Comparison of ENCODE assay signal across 6 cellular contexts in the genomic region with DNA sequence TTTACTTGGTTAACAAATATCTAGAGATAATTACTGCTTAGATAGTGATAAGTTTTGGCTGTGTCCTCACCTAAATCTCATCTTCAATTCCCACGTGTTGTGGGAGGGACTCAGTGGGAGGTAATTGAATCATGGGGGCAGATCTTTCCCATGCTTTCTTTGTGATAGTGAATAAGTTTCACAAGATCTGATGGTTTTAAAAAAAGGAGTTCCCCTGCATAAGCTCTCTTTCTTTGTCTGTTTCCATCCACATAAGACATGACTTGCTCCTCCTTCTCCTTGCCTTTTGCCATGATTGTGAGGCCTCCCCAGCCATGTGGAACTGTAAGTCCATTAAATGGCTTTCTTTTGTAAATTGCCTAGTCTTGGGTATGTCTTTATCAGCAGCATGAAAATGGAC.
DNase-seq lines count a peak whose midpoint lies in the region; ATAC-seq, FAIRE-seq and TF ChIP-seq lines count a peak whose summit lies in the region.
"Not testable (repeated sequence)": the region's sequence is repeated elsewhere in the genome, so short reads cannot be mapped to it uniquely, and the experiment has no call there.

No MANE protein-coding gene starts in this region.

- not testable (repeated sequence) for H3K79me2 ChIP-seq in astrocyte (ENCODE audit: insufficient read depth, low read length)

- H2AFZ ChIP-seq in astrocyte (ENCODE audit: low read depth, low read length) (peak overlapping the region; percentile 15), neuronal stem cell (ENCODE audit: low read length) (peak overlapping the region; percentile 65)

- not testable (repeated sequence) for H4K20me1 ChIP-seq in astrocyte (ENCODE audit: insufficient read depth, low read length)

- not testable (repeated sequence) for ATAC-seq in SK-N-SH treated with all-trans-retinoic acid at 6 μM for 48 hours

- DNase-seq in NCI-H226 (peak; percentile 51), choroid plexus epithelial cell (ENCODE audit: low read depth) (peak; percentile 30)
- DNase-seq in astrocyte (ENCODE audit: low read depth); mesothelial cell of epicardium (ENCODE audit: low spot score in 2 of 2, unreplicated experiment in 2 of 2); neuronal stem cell (ENCODE audit: low spot score): not testable (repeated sequence)

- not testable (repeated sequence) for H2BK120ac ChIP-seq in neuronal stem cell (ENCODE audit: low read depth, low read length)

- H3K18ac ChIP-seq in neuronal stem cell (ENCODE audit: low read length) = not testable (repeated sequence)

- not testable (repeated sequence) for FAIRE-seq in astrocyte (lab: Jason Lieb, UNC)

- H3K79me1 ChIP-seq in neuronal stem cell (ENCODE audit: low read depth, low read length) = not testable (repeated sequence)

- not testable (repeated sequence) for H3K27ac ChIP-seq in astrocyte (ENCODE audit: low read depth, low read length); neuronal stem cell (replicated peaks; ENCODE audit: low read length)

- H2BK12ac ChIP-seq in neuronal stem cell (ENCODE audit: low read length) = not testable (repeated sequence)

- H3K23ac ChIP-seq in neuronal stem cell (ENCODE audit: low read depth, low read length, poor library complexity) = not testable (repeated sequence)

- not testable (repeated sequence) for H2BK5ac ChIP-seq in neuronal stem cell (ENCODE audit: low read length)

- H3K27me3 ChIP-seq in astrocyte (ENCODE audit: insufficient read depth, low read length); neuronal stem cell (ENCODE audit: control insufficient read depth in 3 of 3, insufficient read depth in 3 of 3, low read depth in 1 of 3, low read length in 3 of 3): not testable (repeated sequence)

- H2BK15ac ChIP-seq in neuronal stem cell (ENCODE audit: low read length) = not testable (repeated sequence)

- not testable (repeated sequence) for H3K4me3 ChIP-seq in astrocyte (ENCODE audit: insufficient read depth, low read depth, low read length); choroid plexus epithelial cell (ENCODE audit: low read depth, low read length); neuronal stem cell (ENCODE audit: low read length in 2 of 2)

- WGBS in neuronal stem cell (ENCODE audit: extremely low coverage in 2 of 2, insufficient read length in 2 of 2, insufficient replicate concordance in 1 of 2), 2 donors = no CpG with 5 or more reads among the region's 1 CpG

- not testable (repeated sequence) for H4K8ac ChIP-seq in neuronal stem cell (ENCODE audit: low read depth, low read length)

- not testable (repeated sequence) for H3K4me1 ChIP-seq in astrocyte (ENCODE audit: insufficient read depth, low read length); neuronal stem cell (ENCODE audit: control insufficient read depth in 2 of 2, insufficient read depth in 1 of 2, low read depth in 1 of 2, low read length in 2 of 2)

- not testable (repeated sequence) for H3K9ac ChIP-seq in astrocyte (ENCODE audit: low read length); neuronal stem cell (ENCODE audit: low read depth, low read length, poor library complexity)

- not testable (repeated sequence) for H2AK5ac ChIP-seq in neuronal stem cell (ENCODE audit: low read depth, low read length)

- not testable (repeated sequence) for H3K27ac Mint-ChIP-seq in astrocyte (ENCODE audit: unreplicated experiment)
- peak overlapping the region; percentile 64 for H3K27ac Mint-ChIP-seq in mesothelial cell of epicardium

- not testable (repeated sequence) for H3K4me1 Mint-ChIP-seq in astrocyte (ENCODE audit: low read depth, unreplicated experiment)
- peaks cover 36% of the 10 kb centered on the region for H3K4me1 Mint-ChIP-seq in mesothelial cell of epicardium

- not testable (repeated sequence) for H3K27me3 Mint-ChIP-seq in astrocyte (ENCODE audit: low read depth, unreplicated experiment); mesothelial cell of epicardium (ENCODE audit: low read depth)

- H3K4ac ChIP-seq in neuronal stem cell (ENCODE audit: low read length) = not testable (repeated sequence)

- not testable (repeated sequence) for H4K91ac ChIP-seq in neuronal stem cell (ENCODE audit: low read depth, low read length, poor library complexity)

- not testable (repeated sequence) for H3K36me3 ChIP-seq in astrocyte (ENCODE audit: insufficient read depth, low read length); neuronal stem cell (replicated peaks in 1 of 2; ENCODE audit: control insufficient read depth in 2 of 2, insufficient read depth in 2 of 2, low read length in 2 of 2)

- H3K9me3 Mint-ChIP-seq in astrocyte (ENCODE audit: unreplicated experiment); mesothelial cell of epicardium: not testable (repeated sequence)

- not testable (repeated sequence) for H3K4me2 ChIP-seq in astrocyte (ENCODE audit: low read length); neuronal stem cell (ENCODE audit: insufficient read depth, low read length, poor library complexity, severe bottlenecking)

- H3K14ac ChIP-seq in neuronal stem cell (ENCODE audit: low read length) = not testable (repeated sequence)

- H3K36me3 Mint-ChIP-seq in astrocyte (ENCODE audit: low read depth, unreplicated experiment); mesothelial cell of epicardium: not testable (repeated sequence)

- not testable (repeated sequence) for H3K4me3 Mint-ChIP-seq in astrocyte (ENCODE audit: unreplicated experiment); mesothelial cell of epicardium

- TF ChIP-seq CTCF in astrocyte (IDR thresholded peaks at IDR 0.05; ENCODE audit: insufficient read depth, low read depth, low read length); choroid plexus epithelial cell (conservative IDR thresholded peaks at IDR 0.05; ENCODE audit: low read depth, low read length); mesothelial cell of epicardium (IDR thresholded peaks at IDR 0.05; ENCODE audit: unreplicated experiment): not testable (repeated sequence)

- not testable (repeated sequence) for H3K9me3 ChIP-seq in astrocyte (ENCODE audit: insufficient read depth, low read depth, low read length); neuronal stem cell (replicated peaks in 1 of 2; ENCODE audit: control insufficient read depth in 2 of 2, insufficient read depth in 1 of 2, low read depth in 1 of 2, low read length in 2 of 2)

TF ChIP-seq in SK-N-SH treated with all-trans-retinoic acid at 6 μM for 48 hours, 23 proteins besides CTCF, POLR2A, EP300 and RAD21:
- TF ChIP-seq CSDC2 (CRISPR knock-in tag; IDR thresholded peaks at IDR 0.05) = 0 out of 2 replicates have a peak, but pooled peaks have one; percentile 21
